Comparison of ENCODE assay signal across 10 cellular contexts in the genomic region with DNA sequence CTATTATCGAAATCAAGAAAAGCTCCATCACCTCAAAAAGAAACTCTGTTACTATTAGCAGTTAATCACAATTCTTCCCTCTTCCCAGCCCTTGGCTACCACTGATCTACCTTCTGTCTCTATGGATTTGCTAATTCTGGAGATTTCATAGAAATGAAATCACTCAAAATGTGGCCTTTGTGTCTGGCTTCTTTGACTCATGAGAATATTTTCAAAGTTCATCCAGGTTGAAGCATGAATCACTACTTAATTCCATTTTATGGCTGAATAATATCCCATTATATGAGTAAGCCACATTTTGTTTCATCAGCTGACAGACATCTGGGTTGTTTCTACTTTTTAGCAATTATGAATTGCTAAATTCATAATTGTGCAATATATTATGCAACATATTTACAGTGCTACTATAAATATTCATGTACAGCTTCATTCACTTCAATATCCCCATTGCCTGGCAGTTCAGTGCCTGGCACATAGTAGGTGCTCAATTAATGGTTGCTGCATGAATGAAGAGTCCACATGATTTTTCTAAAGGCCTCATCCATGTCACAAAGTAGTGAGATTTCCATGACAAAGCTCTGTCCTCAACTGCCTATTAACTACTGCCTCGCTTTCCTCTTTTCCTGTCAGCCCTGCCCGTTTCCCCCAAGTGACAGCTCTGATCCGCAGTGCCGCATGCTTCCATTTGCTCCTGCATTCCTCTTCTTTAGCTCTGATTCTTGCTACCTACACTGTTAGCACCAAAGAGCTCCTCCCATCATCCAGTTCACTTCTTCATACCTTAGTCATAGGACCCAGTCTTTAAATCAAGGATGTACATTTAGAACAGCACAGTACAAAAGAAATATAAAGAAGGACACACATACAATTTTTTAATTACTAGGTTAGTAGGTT. TPM values are rescaled to one million over a fixed set of nuclear protein-coding genes. Genes with fewer than 3 reads are reported as not detected.
DNase-seq lines count a peak whose midpoint lies in the region; ATAC-seq and TF ChIP-seq lines count a peak whose summit lies in the region.
"Had no signal": no experiment of that assay in that cellular context is flagged by ENCODE, and none has a peak within 500 bp of the region (broad histone marks: within the 10 kb centered on the region; RNA-seq: fewer than 3 reads in every experiment).

No MANE protein-coding gene starts in this region.

- no peak overlapping the region for H2AFZ ChIP-seq in mesenchymal stem cell (ENCODE audit: low read depth, low read length)

- no peak overlapping the region for H2BK5ac ChIP-seq in mesenchymal stem cell (ENCODE audit: low read depth, low read length, poor library complexity, severe bottlenecking)

- intact Hi-C loops in esophagus muscularis mucosa (cut with DNase I): no loop called here

- H3K36me3 ChIP-seq in mesenchymal stem cell (ENCODE audit: control insufficient read depth in 1 of 2, insufficient read depth in 2 of 2, low read depth in 1 of 2, low read length in 2 of 2) (peaks cover 11 to 54% of the 10 kb centered on the region in 2 experiments), esophagus muscularis mucosa (peaks cover 20 to 62% (median 58%) of the 10 kb centered on the region in 4 donors)

- peaks cover 26% of the 10 kb centered on the region for H3K79me1 ChIP-seq in mesenchymal stem cell (replicated peaks; ENCODE audit: low read length, poor library complexity, severe bottlenecking)

- no peak overlapping the region for H2BK12ac ChIP-seq in mesenchymal stem cell (ENCODE audit: low read length in 2 of 2)

- no peak for TF ChIP-seq RAD21 in Ishikawa (IDR thresholded peaks at IDR 0.05; ENCODE audit: low read depth)

- no peak overlapping the region for H3K14ac ChIP-seq in mesenchymal stem cell (ENCODE audit: low read length in 2 of 2)

- H3K4me2 ChIP-seq in mesenchymal stem cell (ENCODE audit: low read length, poor library complexity, severe bottlenecking): no peak overlapping the region

- WGBS in mesenchymal stem cell: 96% methylated on average over 5 of the region's 5 CpGs
- 82% methylated on average over 5 of the region's 5 CpGs for WGBS in esophagus muscularis mucosa

- no peak overlapping the region for H2BK15ac ChIP-seq in mesenchymal stem cell (ENCODE audit: low read depth, poor library complexity, severe bottlenecking)

- no peak overlapping the region for H3K4me3 ChIP-seq in mesenchymal stem cell (ENCODE audit: insufficient read depth in 1 of 2, low read depth in 1 of 2, low read length in 2 of 2)
- no peak overlapping the region for H3K4me3 ChIP-seq in esophagus muscularis mucosa

- TF ChIP-seq EP300 in Ishikawa (IDR thresholded peaks at IDR 0.05; ENCODE audit: borderline replicate concordance) (no peak), esophagus muscularis mucosa (IDR thresholded peaks at IDR 0.05) (no peak)

- DNase-seq in ACHN: peak; percentile 51
- DNase-seq in chondrocyte (ENCODE audit: low spot score): no peak
- peak; percentile 72 for DNase-seq in mesenchymal stem cell
- DNase-seq in DMS 273 treated with DMSO at 0.1 percent for 48 hours (lab: John Stamatoyannopoulos, UW): no peak
- no peak for DNase-seq in esophagus muscularis mucosa (ENCODE audit: extremely low spot score)
- no peak for DNase-seq in stimulated activated CD4-positive, alpha-beta T cell treated with anti-CD3 and anti-CD28 coated beads, Interleukin-12 subunit alpha, Interleukin-12 subunit beta, amount 100 ng/mL, for 4 hours
- DNase-seq: activated CD4-positive, alpha-beta T cell treated with anti-CD3 and anti-CD28 coated beads, Interleukin-2, amount 50 U/mL, for 4 hours; effector memory CD4-positive, alpha-beta T cell had no signal

- H4K8ac ChIP-seq in mesenchymal stem cell (ENCODE audit: low read length): no peak overlapping the region

- no peak overlapping the region for H3K23ac ChIP-seq in mesenchymal stem cell (ENCODE audit: low read length in 2 of 2)

- H3K4me1 ChIP-seq in mesenchymal stem cell (ENCODE audit: control insufficient read depth, insufficient read depth, low read depth, low read length) (peaks cover 7% of the 10 kb centered on the region), esophagus muscularis mucosa (peaks cover 8 to 19% (median 11%) of the 10 kb centered on the region in 4 donors)

- in situ Hi-C loops in ACHN (cut with HindIII; ENCODE audit: low pct_ligation_motif_present, low pct_unique_long_range_greater_than_20kb, low sequenced_read_pairs): no loop called here

- no peak overlapping the region for H3K4me3 Mint-ChIP-seq in chondrocyte (ENCODE audit: unreplicated experiment)

- H3K4me1 Mint-ChIP-seq in chondrocyte (ENCODE audit: low read depth): peaks cover 29% of the 10 kb centered on the region

- no peak overlapping the region for H2BK120ac ChIP-seq in mesenchymal stem cell (ENCODE audit: low read depth, low read length)

- no peaks in the 10 kb centered on the region for H3K27me3 Mint-ChIP-seq in chondrocyte (ENCODE audit: low read depth)

- H3K4ac ChIP-seq in mesenchymal stem cell (ENCODE audit: low read depth in 1 of 2, low read length in 2 of 2): no peak overlapping the region

- no peaks in the 10 kb centered on the region for H3K9me3 ChIP-seq in mesenchymal stem cell (ENCODE audit: control insufficient read depth, low read length)
- no peaks in the 10 kb centered on the region for H3K9me3 ChIP-seq in esophagus muscularis mucosa

- peak overlapping the region; percentile 72 for H3K9ac ChIP-seq in mesenchymal stem cell (ENCODE audit: low read length)

- TF ChIP-seq CTCF in chondrocyte (IDR thresholded peaks at IDR 0.05) (no peak), esophagus muscularis mucosa (IDR thresholded peaks at IDR 0.05) (no peak)

- H4K91ac ChIP-seq in mesenchymal stem cell (ENCODE audit: low read length): no peak overlapping the region

- peak overlapping the region; percentile 31 for H2AK5ac ChIP-seq in mesenchymal stem cell (ENCODE audit: low read length, severe bottlenecking)

- no peak for TF ChIP-seq POLR2A in esophagus muscularis mucosa (IDR thresholded peaks at IDR 0.05; ENCODE audit: low read depth)

- H3K27me3 ChIP-seq in mesenchymal stem cell (ENCODE audit: control insufficient read depth in 1 of 2, insufficient read depth in 1 of 2, low read length in 2 of 2): no peaks in the 10 kb centered on the region
- H3K27me3 ChIP-seq in esophagus muscularis mucosa: no peaks in the 10 kb centered on the region

- H3K27ac ChIP-seq in mesenchymal stem cell (ENCODE audit: low read length, poor library complexity, severe bottlenecking) (peak overlapping the region; percentile 87), esophagus muscularis mucosa (replicated peaks in 1 of 4) (peak overlapping the region in 2 of 4 donors; percentile 9 to 17)

- H3K9me3 Mint-ChIP-seq in chondrocyte (ENCODE audit: low read depth): no peaks in the 10 kb centered on the region

- peaks cover 20% of the 10 kb centered on the region for H3K36me3 Mint-ChIP-seq in chondrocyte (ENCODE audit: low read depth)

- ATAC-seq in GM21825 (IDR thresholded peaks at IDR 0.05; ENCODE audit: unreplicated experiment): no peak

- H3K27ac Mint-ChIP-seq in chondrocyte (ENCODE audit: unreplicated experiment): peak overlapping the region; percentile 87

- no peak overlapping the region for H3K18ac ChIP-seq in mesenchymal stem cell (ENCODE audit: low read depth in 1 of 2, low read length in 2 of 2)

TF ChIP-seq in Ishikawa, 13 proteins besides CTCF, POLR2A, EP300 and RAD21:
- TF ChIP-seq CEBPB (IDR thresholded peaks at IDR 0.05): 0 out of 2 replicates have a peak, but pooled peaks have one; percentile 19
- TF ChIP-seq ZBTB7A (IDR thresholded peaks at IDR 0.05; ENCODE audit: low read depth): no peak
- TF ChIP-seq FOXM1 (IDR thresholded peaks at IDR 0.05; ENCODE audit: borderline replicate concordance, low read depth): no peak
TF ChIP-seq in Ishikawa: peak in this region for 1.

RNA-seq across cellular contexts. Expression of a gene that starts 32.8 kb away (rescaled TPM):
- total RNA-seq in chondrocyte (22.0 to 22.8 TPM (median 22.3 TPM) in 3 replicates), esophagus muscularis mucosa (10 to 100 TPM; 14.4 to 17.0 (median 16.0) TPM)
- 13.9 TPM for polyA plus RNA-seq in mesenchymal stem cell (2013, experiment 1 of 2)
- 12.1 TPM for polyA plus RNA-seq in mesenchymal stem cell (2013, experiment 2 of 2)

Comparison
In these comparisons a context has a peak if more than half of its experiments do, and no peak if none do; other contexts are left out.
1. DNase-seq: peak in ACHN (single experiment) and mesenchymal stem cell (single experiment); none in chondrocyte (single experiment), DMS 273 treated with DMSO at 0.1 percent for 48 hours (single experiment), esophagus muscularis mucosa (single experiment) and stimulated activated CD4-positive, alpha-beta T cell treated with anti-CD3 and anti-CD28 coated beads, Interleukin-12 subunit alpha, Interleukin-12 subunit beta, amount 100 ng/mL, for 4 hours (single experiment).